ENCODE assay signal across 12 cellular contexts in genomic region chr1:62800274-62800673, GRCh38. TPM values are rescaled to one million over a fixed set of nuclear protein-coding genes. Genes with fewer than 3 reads are reported as not detected.
A peak's percentile ranks its signal among the peaks of the same experiment; 100 is the strongest.
DNase-seq lines count a peak whose midpoint lies in the region; ATAC-seq, FAIRE-seq and TF ChIP-seq lines count a peak whose summit lies in the region.
"Had no signal": no experiment of that assay in that cellular context is flagged by ENCODE, and none has a peak within 500 bp of the region (broad histone marks: within the 10 kb centered on the region; RNA-seq: fewer than 3 reads in every experiment).

No MANE protein-coding gene starts in this region.

- peak overlapping the region; percentile 86 to 95 (median 93) for H3K27ac Mint-ChIP-seq in CD14-positive monocyte

- peak; percentile 39 for ATAC-seq in GM19455 (IDR thresholded peaks at IDR 0.05; ENCODE audit: unreplicated experiment)
- peak; percentile 52 for ATAC-seq in HG03066 (IDR thresholded peaks at IDR 0.05; ENCODE audit: low read depth, unreplicated experiment)

- DNase-seq in CD14-positive monocyte (ENCODE audit: low spot score) (no peak), kidney (no peak), Kasumi-1 (lab: John Stamatoyannopoulos, UW) (no peak), NCI-H526 treated with DMSO at 0.1 percent for 48 hours (lab: John Stamatoyannopoulos, UW) (no peak), mammary epithelial cell (no peak)
- DNase-seq: activated CD8-positive, alpha-beta memory T cell treated with anti-CD3 and anti-CD28 coated beads for 24 hours had no signal

- no peaks in the 10 kb centered on the region for H3K9me3 ChIP-seq in OCI-LY3 (ENCODE audit: insufficient read depth, low read length)
- no peaks in the 10 kb centered on the region for H3K9me3 ChIP-seq in kidney (ENCODE audit: control insufficient read depth in 1 of 2, low read length in 2 of 2)
- no peaks in the 10 kb centered on the region for H3K9me3 ChIP-seq in mammary epithelial cell (replicated peaks; ENCODE audit: insufficient read depth, low read length)

- in situ Hi-C loops in mammary epithelial cell (cut with MboI; ENCODE audit: low sequenced_read_pairs in 2 of 2) = no loop called here

- no peaks in the 10 kb centered on the region for H3K27me3 Mint-ChIP-seq in CD14-positive monocyte (ENCODE audit: low read depth in 3 of 3)

- H3K36me3 ChIP-seq in OCI-LY3 (replicated peaks; ENCODE audit: low read depth, low read length) (peaks cover 2% of the 10 kb centered on the region), kidney (ENCODE audit: control insufficient read depth in 1 of 2, insufficient read depth in 2 of 2, low read length in 2 of 2) (no peaks in the 10 kb centered on the region), mammary epithelial cell (ENCODE audit: insufficient read depth, low read length) (no peaks in the 10 kb centered on the region)

- H4K20me1 ChIP-seq in OCI-LY3 (ENCODE audit: insufficient read depth, low read length) = no peaks in the 10 kb centered on the region
- no peaks in the 10 kb centered on the region for H4K20me1 ChIP-seq in mammary epithelial cell (ENCODE audit: insufficient read depth, low read length)

- peaks cover 32% of the 10 kb centered on the region for H3K4me1 Mint-ChIP-seq in CD14-positive monocyte

- H2AFZ ChIP-seq in OCI-LY3 (ENCODE audit: low read depth, low read length) (no peak overlapping the region), mammary epithelial cell (ENCODE audit: low read depth, low read length) (no peak overlapping the region)
- H2AFZ ChIP-seq: parathyroid adenoma had no signal

- no peaks in the 10 kb centered on the region for H3K27me3 ChIP-seq in OCI-LY3 (ENCODE audit: low read depth, low read length)
- H3K27me3 ChIP-seq in mammary epithelial cell (ENCODE audit: insufficient read depth, low read length) = no peaks in the 10 kb centered on the region

- peak overlapping the region; percentile 82 for H3K4me2 ChIP-seq in OCI-LY3 (ENCODE audit: low read length)
- H3K4me2 ChIP-seq in mammary epithelial cell (ENCODE audit: insufficient read depth, low read depth, low read length) = no peak overlapping the region

- peaks cover 6 to 23% of the 10 kb centered on the region in 2 donors for H3K36me3 Mint-ChIP-seq in CD14-positive monocyte

- H3K79me2 ChIP-seq in OCI-LY3 (ENCODE audit: low read length) (peaks cover 18% of the 10 kb centered on the region), mammary epithelial cell (ENCODE audit: insufficient read depth, low read length) (no peaks in the 10 kb centered on the region)
- H3K79me2 ChIP-seq: parathyroid adenoma had no signal

- TF ChIP-seq CTCF in CD14-positive monocyte (IDR thresholded peaks at IDR 0.05) (no peak), OCI-LY3 (IDR thresholded peaks at IDR 0.05; ENCODE audit: low read depth, low read length) (no peak), kidney (IDR thresholded peaks at IDR 0.05; ENCODE audit: borderline replicate concordance, extremely low read depth, insufficient read depth) (no peak), mammary epithelial cell (conservative IDR thresholded peaks at IDR 0.05 in 1 of 2, IDR thresholded peaks at IDR 0.05 in 1 of 2; ENCODE audit: extremely low read depth in 1 of 2, insufficient read depth in 1 of 2, low read depth in 1 of 2, low read length in 2 of 2) (no peak)

- FAIRE-seq in kidney (lab: Jason Lieb, UNC) = no peak
- FAIRE-seq: astrocyte, keratinocyte had no signal

- H3K9ac ChIP-seq in OCI-LY3 (ENCODE audit: low read length) (peak overlapping the region; percentile 50; the same call in 1 of the 2 replicates), kidney (ENCODE audit: low read length in 2 of 2) (no peak overlapping the region), mammary epithelial cell (ENCODE audit: insufficient read depth, low read length) (no peak overlapping the region)
- H3K9ac ChIP-seq: parathyroid adenoma had no signal

- peak overlapping the region; percentile 99 for H3K27ac ChIP-seq in OCI-LY3 (ENCODE audit: low read length)
- H3K27ac ChIP-seq in kidney (ENCODE audit: low read depth in 2 of 2, low read length in 2 of 2) = no peak overlapping the region
- no peak overlapping the region for H3K27ac ChIP-seq in mammary epithelial cell (ENCODE audit: insufficient read depth, low read depth, low read length)
- H3K27ac ChIP-seq: parathyroid adenoma had no signal

- H3K4me3 ChIP-seq in OCI-LY3 (ENCODE audit: low read length) (peak overlapping the region; percentile 66), kidney (ENCODE audit: low read length in 2 of 2) (no peak overlapping the region), mammary epithelial cell (replicated peaks in 1 of 3; ENCODE audit: insufficient read depth in 1 of 3, low read depth in 2 of 3, low read length in 3 of 3) (no peak overlapping the region)

- CTCF ChIA-PET in mammary epithelial cell (lab: Charles Lee; ENCODE audit: low non-redundant PET) = no interaction called here

- no TSS peak for BruUV-seq in mammary epithelial cell (replicated peaks; lab: Mats Ljungman, UMichigan)

- H3K9me3 Mint-ChIP-seq in CD14-positive monocyte = peaks cover 0 to 3% (median 0%) of the 10 kb centered on the region in 7 donors

- H3K4me1 ChIP-seq in OCI-LY3 (ENCODE audit: low read length) (peaks cover 38% of the 10 kb centered on the region), kidney (ENCODE audit: control insufficient read depth in 1 of 2, insufficient read depth in 1 of 2, low read depth in 1 of 2, low read length in 2 of 2) (no peaks in the 10 kb centered on the region), mammary epithelial cell (ENCODE audit: insufficient read depth, low read length) (no peaks in the 10 kb centered on the region)
- H3K4me1 ChIP-seq: parathyroid adenoma had no signal

- WGBS in mammary epithelial cell (ENCODE audit: low coverage, missing lambda C conversion rate) = 98% methylated on average over 3 of the region's 3 CpGs

- intact Hi-C loops in CD14-positive monocyte (cut with micrococcal nuclease) (no loop called here), kidney (cut with DNase I) (no loop called here), mammary epithelial cell (cut with micrococcal nuclease) (no loop called here)

- dilution Hi-C loops in mammary epithelial cell (cut with HindIII; ENCODE audit: low sequenced_read_pairs) = no loop called here

- peak overlapping the region; percentile 29 to 48 for H3K4me3 Mint-ChIP-seq in CD14-positive monocyte

RNA-seq across cellular contexts. Expression of gene ATG4C, which starts 16.3 kb away (rescaled TPM):
- 10 to 100 TPM; 17.5 to 19.1 TPM for polyA plus RNA-seq in CD14-positive monocyte
- total RNA-seq in kidney = 9.5 TPM
- polyA plus RNA-seq in kidney (ENCODE audit: insufficient read depth, low read depth, low replicate concordance) = 8.7 TPM
- 1 to 10 TPM; 5.0 to 9.7 TPM for total RNA-seq in mammary epithelial cell
- 4.3 TPM for polyA plus RNA-seq in mammary epithelial cell
- polyA minus RNA-seq in mammary epithelial cell = not detected
